In the genomic region with DNA sequence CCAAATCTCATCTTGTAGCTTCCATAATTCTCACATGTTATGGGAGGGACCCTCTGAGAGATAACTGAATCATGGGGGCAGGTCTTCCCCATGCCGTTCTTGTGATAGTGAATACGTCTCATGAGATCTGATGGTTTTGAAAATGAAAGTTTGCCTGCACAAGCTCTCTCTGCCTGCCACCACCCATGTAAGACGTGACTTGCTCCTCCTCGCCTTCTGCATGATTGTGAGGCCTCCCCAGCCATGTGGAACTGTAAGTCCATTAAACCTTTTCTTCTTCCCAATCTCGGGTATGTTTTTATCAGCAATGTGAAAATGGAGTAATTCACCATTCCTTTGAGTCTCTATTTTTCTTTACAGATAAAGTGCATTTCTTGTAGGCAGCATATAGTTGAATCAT, we compare ENCODE assay signal across 28 cellular contexts.
"Had no signal": no experiment of that assay in that cellular context is flagged by ENCODE, and none has a peak within 500 bp of the region (broad histone marks: within the 10 kb centered on the region; RNA-seq: fewer than 3 reads in every experiment).

No MANE protein-coding gene starts in this region.

- H3K27me3 Mint-ChIP-seq: stimulated activated memory B cell treated with anti-CD40 and anti-IgM and Interleukin-4, amounts not matched to agents 10 μg/mL and 1 μg/mL and 100 μg/mL, for 72 hours; stimulated activated naive CD8-positive, alpha-beta T cell treated with anti-CD3 and anti-CD28 coated beads, Interleukin-15, amount 100 ng/mL, for 72 hours; stimulated activated naive CD8-positive, alpha-beta T cell treated with anti-CD3 and anti-CD28 coated beads, Interleukin-15, Interleukin-2, amounts not matched to agents 100 ng/mL and 50 ng/mL, for 24 hours; type B pancreatic cell had no signal

- H3K36me3 Mint-ChIP-seq: stimulated activated effector memory CD8-positive, alpha-beta T cell treated with anti-CD3 and anti-CD28 coated beads, Interleukin-12 subunit alpha, Interleukin-12 subunit beta, amount 100 ng/mL, for 72 hours; type B pancreatic cell had no signal

- H3K36me3 ChIP-seq: stomach, suprapubic skin, thoracic aorta, tibial artery, tibial nerve, transverse colon, upper lobe of left lung, upper lobe of right lung, uterus, vagina had no signal

- H3K4me3 Mint-ChIP-seq: stimulated activated effector memory CD8-positive, alpha-beta T cell treated with anti-CD3 and anti-CD28 coated beads, Interleukin-12 subunit alpha, Interleukin-12 subunit beta, amount 100 ng/mL, for 72 hours; stimulated activated memory B cell treated with anti-CD40 and anti-IgM and Interleukin-4, amounts not matched to agents 10 μg/mL and 1 μg/mL and 100 μg/mL, for 72 hours; stimulated activated naive B cell treated with anti-CD40 and anti-IgM and Interleukin-4, amounts not matched to agents 10 μg/mL and 1 μg/mL and 100 μg/mL, for 72 hours; stimulated activated naive CD8-positive, alpha-beta T cell treated with anti-CD3 and anti-CD28 coated beads, Interleukin-15, amount 100 ng/mL, for 72 hours; stimulated activated naive CD8-positive, alpha-beta T cell treated with anti-CD3 and anti-CD28 coated beads, Interleukin-15, Interleukin-2, amounts not matched to agents 100 ng/mL and 50 ng/mL, for 24 hours; type B pancreatic cell had no signal

- H3K27me3 ChIP-seq: stomach, suprapubic skin, testis, tibial artery, tibial nerve, transverse colon, upper lobe of left lung, upper lobe of right lung, uterus, vagina had no signal

- H3K4me1 Mint-ChIP-seq: stimulated activated effector memory CD8-positive, alpha-beta T cell treated with anti-CD3 and anti-CD28 coated beads, Interleukin-12 subunit alpha, Interleukin-12 subunit beta, amount 100 ng/mL, for 72 hours; stimulated activated memory B cell treated with anti-CD40 and anti-IgM and Interleukin-4, amounts not matched to agents 10 μg/mL and 1 μg/mL and 100 μg/mL, for 72 hours; stimulated activated naive B cell treated with anti-CD40 and anti-IgM and Interleukin-4, amounts not matched to agents 10 μg/mL and 1 μg/mL and 100 μg/mL, for 72 hours; stimulated activated naive CD8-positive, alpha-beta T cell treated with anti-CD3 and anti-CD28 coated beads, Interleukin-15, amount 100 ng/mL, for 72 hours had no signal

- H3K27ac Mint-ChIP-seq: stimulated activated effector memory CD8-positive, alpha-beta T cell treated with anti-CD3 and anti-CD28 coated beads, Interleukin-12 subunit alpha, Interleukin-12 subunit beta, amount 100 ng/mL, for 72 hours; stimulated activated memory B cell treated with anti-CD40 and anti-IgM and Interleukin-4, amounts not matched to agents 10 μg/mL and 1 μg/mL and 100 μg/mL, for 72 hours; stimulated activated naive B cell treated with anti-CD40 and anti-IgM and Interleukin-4, amounts not matched to agents 10 μg/mL and 1 μg/mL and 100 μg/mL, for 72 hours; stimulated activated naive CD8-positive, alpha-beta T cell treated with anti-CD3 and anti-CD28 coated beads, Interleukin-15, amount 100 ng/mL, for 72 hours; stimulated activated naive CD8-positive, alpha-beta T cell treated with anti-CD3 and anti-CD28 coated beads, Interleukin-15, Interleukin-2, amounts not matched to agents 100 ng/mL and 50 ng/mL, for 24 hours; type B pancreatic cell had no signal

- DNase-seq: stimulated activated CD4-positive, alpha-beta T cell treated with anti-CD3 and anti-CD28 coated beads, Interleukin-2, amount 100 ng/mL, for 48 hours; stimulated activated CD4-positive, alpha-beta T cell treated with anti-CD3 and anti-CD28 coated beads, Interleukin-4, amount 100 ng/mL, for 1 hour; stimulated activated CD4-positive, alpha-beta T cell treated with anti-CD3 and anti-CD28 coated beads, Interleukin-4, amount 100 ng/mL, for 24 hours; stimulated activated CD4-positive, alpha-beta T cell treated with anti-CD3 and anti-CD28 coated beads, Interleukin-4, amount 100 ng/mL, for 4 hours; stimulated activated CD8-positive, alpha-beta memory T cell treated with anti-CD3 and anti-CD28 coated beads, Interleukin-4, amount 100 ng/mL, for 48 hours; stimulated activated naive B cell treated with anti-CD40 and anti-IgM and Interleukin-4, amounts not matched to agents 10 μg/mL and 1 μg/mL and 100 μg/mL, for 72 hours; stimulated activated naive CD4-positive, alpha-beta T cell; stimulated activated naive CD4-positive, alpha-beta T cell treated with Interleukin-2 at 50 U/mL for 16 hours; stimulated activated naive CD8-positive, alpha-beta T cell treated with anti-CD3 and anti-CD28 coated beads, Interleukin-15, amount 100 ng/mL, for 72 hours; stimulated activated naive CD8-positive, alpha-beta T cell treated with anti-CD3 and anti-CD28 coated beads, Interleukin-15, Interleukin-2, amounts not matched to agents 100 U/mL and 50 U/mL, for 24 hours; stomach; substantia nigra; testis; tibial artery; transverse colon; trophoblast cell; upper lobe of left lung; upper lobe of right lung; uterus had no signal

- H3K9me3 ChIP-seq: testis had no signal

- H3K4me1 ChIP-seq: stomach, suprapubic skin, testis, tibial artery, tibial nerve, transverse colon, upper lobe of left lung, upper lobe of right lung, uterus, vagina had no signal

- ATAC-seq: stimulated activated effector memory CD8-positive, alpha-beta T cell treated with anti-CD3 and anti-CD28 coated beads, Interleukin-12 subunit alpha, Interleukin-12 subunit beta, amount 100 ng/mL, for 72 hours; stimulated activated memory B cell treated with anti-CD40 and anti-IgM and Interleukin-4, amounts not matched to agents 10 μg/mL and 1 μg/mL and 100 μg/mL, for 72 hours; stimulated activated naive B cell treated with anti-CD40 and anti-IgM and Interleukin-4, amounts not matched to agents 10 μg/mL and 1 μg/mL and 100 μg/mL, for 72 hours; stimulated activated naive CD8-positive, alpha-beta T cell treated with anti-CD3 and anti-CD28 coated beads, Interleukin-15, amount 100 ng/mL, for 72 hours; stimulated activated naive CD8-positive, alpha-beta T cell treated with anti-CD3 and anti-CD28 coated beads, Interleukin-15, Interleukin-2, amounts not matched to agents 100 U/mL and 50 U/mL, for 24 hours; upper lobe of right lung had no signal

- FAIRE-seq: urothelium cell line had no signal

- H3K27ac ChIP-seq: stomach, suprapubic skin, testis, thoracic aorta, tibial artery, tibial nerve, transverse colon, upper lobe of left lung, upper lobe of right lung, uterus, vagina had no signal

- H3K4me3 ChIP-seq: stomach, suprapubic skin, testis, thoracic aorta, tibial artery, tibial nerve, transverse colon, upper lobe of left lung, upper lobe of right lung, uterus, vagina had no signal
